8 cellular contexts compared by ENCODE assay signal in the genomic region with DNA sequence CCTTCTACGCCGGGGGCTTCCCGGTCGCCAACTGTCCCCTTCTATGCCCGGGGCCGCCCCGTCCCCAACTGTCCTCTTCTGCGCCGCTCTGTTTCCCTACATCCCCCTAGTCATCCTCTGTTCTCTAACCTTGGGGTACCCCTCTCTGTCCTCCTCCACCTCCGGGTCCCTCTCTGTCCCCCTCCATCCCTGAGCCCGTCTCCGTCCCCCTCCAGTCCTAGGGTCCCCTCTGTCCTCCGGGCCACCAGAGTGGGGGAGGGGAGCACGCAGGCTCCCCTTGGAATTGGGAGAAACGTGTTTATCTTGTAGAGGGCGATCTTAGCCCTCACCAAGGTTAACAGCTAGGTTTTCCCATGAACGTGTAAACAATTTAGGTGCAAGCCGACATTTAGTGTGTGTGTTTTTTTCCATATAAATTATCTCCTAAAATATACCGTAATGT.
DNase-seq lines count a peak whose midpoint lies in the region; ATAC-seq and TF ChIP-seq lines count a peak whose summit lies in the region.

No MANE protein-coding gene starts in this region.

- peak overlapping the region; percentile 91 for H3K4me3 ChIP-seq in OCI-LY3 (ENCODE audit: low read length)
- peak overlapping the region; percentile 80 for H3K4me3 ChIP-seq in iPS-20b (ENCODE audit: low read length)
- H3K4me3 ChIP-seq in skin epidermis = peak overlapping the region; percentile 71 to 98 (median 89)

- peak; percentile 20 for TF ChIP-seq CTCF in OCI-LY3 (IDR thresholded peaks at IDR 0.05; ENCODE audit: low read depth, low read length)

- H3K9me3 ChIP-seq in OCI-LY3 (ENCODE audit: insufficient read depth, low read length) (no peaks in the 10 kb centered on the region), iPS-20b (ENCODE audit: insufficient read depth, low read depth, low read length) (no peaks in the 10 kb centered on the region)

- no peaks in the 10 kb centered on the region for H3K27me3 ChIP-seq in OCI-LY3 (ENCODE audit: low read depth, low read length)
- peaks cover 12% of the 10 kb centered on the region; the same call in 1 of the 2 replicates for H3K27me3 ChIP-seq in iPS-20b (ENCODE audit: insufficient read depth, low read length)

- no peak overlapping the region for H2AFZ ChIP-seq in OCI-LY3 (ENCODE audit: low read depth, low read length)

- H3K36me3 ChIP-seq in OCI-LY3 (replicated peaks; ENCODE audit: low read depth, low read length) (peaks cover 37% of the 10 kb centered on the region), iPS-20b (ENCODE audit: insufficient read depth, low read depth, low read length) (peaks cover 14% of the 10 kb centered on the region)

- DNase-seq in Ammon's horn (ENCODE audit: low spot score) (peak; percentile 46), astrocyte of the hippocampus (ENCODE audit: low read depth, low spot score) (peak; percentile 71), ecto neural progenitor cell (ENCODE audit: low spot score) (no peak)

- H3K4me1 ChIP-seq in OCI-LY3 (ENCODE audit: low read length) = peaks cover 25% of the 10 kb centered on the region
- H3K4me1 ChIP-seq in iPS-20b (ENCODE audit: insufficient read depth, low read length) = peaks cover 23% of the 10 kb centered on the region

- peak overlapping the region; percentile 97 for H3K9ac ChIP-seq in OCI-LY3 (ENCODE audit: low read length)
- H3K9ac ChIP-seq in iPS-20b (ENCODE audit: low read depth, low read length) = peak overlapping the region; percentile 96

- peak overlapping the region; percentile 81 for H3K27ac ChIP-seq in OCI-LY3 (ENCODE audit: low read length)
- H3K27ac ChIP-seq in iPS-20b (ENCODE audit: low read length) = peak overlapping the region; percentile 74
- H3K27ac ChIP-seq in skin epidermis = peak overlapping the region; percentile 99 to 100 (median 100)

- peak; percentile 13 for ATAC-seq in GM19467 (IDR thresholded peaks at IDR 0.05; ENCODE audit: unreplicated experiment)
- no peak for ATAC-seq in GM21360 (IDR thresholded peaks at IDR 0.05; ENCODE audit: unreplicated experiment)

- H3K4me2 ChIP-seq in OCI-LY3 (ENCODE audit: low read length) = peak overlapping the region; percentile 98

- peaks cover 45% of the 10 kb centered on the region for H3K79me2 ChIP-seq in OCI-LY3 (ENCODE audit: low read length)

- H4K20me1 ChIP-seq in OCI-LY3 (ENCODE audit: insufficient read depth, low read length) = peaks cover 24% of the 10 kb centered on the region
